Comparison of ENCODE assay signal across 26 cellular contexts in the genomic region with DNA sequence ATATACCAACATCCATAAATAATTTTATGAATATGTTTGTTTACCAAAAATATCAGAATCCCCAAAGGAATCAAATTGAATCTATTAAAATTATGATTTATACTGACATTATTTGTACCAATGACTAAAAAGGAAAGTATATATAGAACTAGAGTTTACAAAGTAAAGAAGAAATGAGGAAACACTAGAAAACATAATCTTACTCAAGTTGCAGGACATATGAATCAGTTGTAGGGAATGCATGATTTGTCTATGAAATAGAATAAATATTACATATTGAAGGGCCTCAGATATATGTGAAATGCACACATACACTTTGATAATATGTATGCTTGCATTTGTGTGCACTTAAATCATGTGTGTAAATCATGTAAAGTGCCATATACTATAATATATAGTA.
"Had no signal": no experiment of that assay in that cellular context is flagged by ENCODE, and none has a peak within 500 bp of the region (broad histone marks: within the 10 kb centered on the region; RNA-seq: fewer than 3 reads in every experiment).

No MANE protein-coding gene starts in this region.

- H3K27me3 ChIP-seq: left lung, neural progenitor cell, neutrophil, ovary, right atrium auricular region, right lobe of liver, tibial nerve, uterus had no signal

- ATAC-seq: left colon; left lung; natural killer cell; right lobe of liver; stimulated activated memory B cell treated with anti-CD40 and anti-IgM and Interleukin-4, amounts not matched to agents 10 μg/mL and 1 μg/mL and 100 μg/mL, for 72 hours; stimulated activated naive CD8-positive, alpha-beta T cell treated with anti-CD3 and anti-CD28 coated beads, Interleukin-15, amount 100 ng/mL, for 72 hours had no signal

- H3K4me1 ChIP-seq: left lung, neural progenitor cell, right atrium auricular region, right lobe of liver, uterus had no signal

- DNase-seq: kidney; left colon; left lung; mesendoderm; naive B cell; natural killer cell; nephron progenitor cell; occipital lobe; ovary; right lobe of liver; stimulated activated CD4-positive, alpha-beta T cell treated with anti-CD3 and anti-CD28 coated beads, Interleukin-1b, Interleukin-23, amount 100 ng/mL, for 48 hours; stimulated activated CD4-positive, alpha-beta T cell treated with anti-CD3 and anti-CD28 coated beads, Interleukin-2, amount 100 ng/mL, for 48 hours; stimulated activated CD4-positive, alpha-beta T cell treated with anti-CD3 and anti-CD28 coated beads, Interleukin-4, amount 100 ng/mL, for 4 hours; stimulated activated CD8-positive, alpha-beta memory T cell treated with anti-CD3 and anti-CD28 coated beads, Interleukin-4, amount 100 ng/mL, for 48 hours; stimulated activated naive CD4-positive, alpha-beta T cell treated with Interleukin-2 at 50 U/mL for 16 hours; stimulated activated naive CD8-positive, alpha-beta T cell treated with anti-CD3 and anti-CD28 coated beads, Interleukin-15, amount 100 ng/mL, for 72 hours; substantia nigra; uterus had no signal

- H3K27ac ChIP-seq: left lung, neural progenitor cell, neutrophil, ovary, right atrium auricular region, right lobe of liver, tibial nerve, uterus had no signal

- H3K9me3 ChIP-seq: left lung, neutrophil, ovary, right atrium auricular region, right lobe of liver, uterus had no signal

- H3K4me2 ChIP-seq: neural progenitor cell, smooth muscle cell had no signal

- FAIRE-seq: islet of Langerhans, kidney had no signal

- H2AFZ ChIP-seq: neural progenitor cell had no signal

- H3K9ac ChIP-seq: neural progenitor cell had no signal

- H3K4me3 ChIP-seq: left lung, lung, neural progenitor cell, ovary, right atrium auricular region, right lobe of liver, smooth muscle cell, tibial nerve, uterus had no signal

- H3K36me3 ChIP-seq: left lung, neural progenitor cell, neutrophil, ovary, right atrium auricular region, right lobe of liver, tibial nerve, uterus had no signal
